1 cellular context compared by ENCODE assay signal in the genomic region with DNA sequence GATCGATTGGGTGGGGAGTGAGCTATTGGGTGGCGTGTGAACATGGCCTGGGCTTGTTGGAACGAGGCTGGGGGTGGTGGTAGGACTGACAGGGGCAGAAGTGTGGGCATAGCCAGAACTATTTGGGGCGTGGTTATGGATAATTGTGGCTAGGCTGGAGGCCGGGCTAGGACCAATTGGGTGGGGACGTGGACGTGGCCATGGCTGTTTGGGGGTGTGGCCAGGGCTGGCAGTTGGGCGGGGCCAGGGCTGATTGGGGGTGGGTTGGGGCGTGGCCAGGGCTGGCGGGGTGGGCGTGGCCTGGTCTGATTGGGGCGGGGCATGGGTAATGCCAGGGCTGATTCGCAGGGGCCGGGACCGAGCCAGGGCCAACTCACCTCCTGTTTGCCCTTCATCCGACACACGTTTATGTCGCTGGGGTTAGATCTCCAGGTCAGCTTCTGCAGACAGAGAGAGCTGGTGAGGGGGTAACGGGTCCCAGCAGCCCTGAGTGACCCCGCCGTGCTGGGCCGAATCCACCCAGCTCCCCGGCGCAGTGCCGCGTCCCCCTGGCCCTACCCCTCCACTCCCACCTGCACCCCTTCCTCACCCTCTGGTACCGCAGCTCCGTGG.
TF ChIP-seq lines count a peak whose summit lies in the region.

No MANE protein-coding gene starts in this region.

TF ChIP-seq in SK-N-SH treated with all-trans-retinoic acid at 6 μM for 48 hours, 23 proteins besides CTCF, POLR2A, EP300 and RAD21 (continued from another document):
- TF ChIP-seq, protein P1, sequence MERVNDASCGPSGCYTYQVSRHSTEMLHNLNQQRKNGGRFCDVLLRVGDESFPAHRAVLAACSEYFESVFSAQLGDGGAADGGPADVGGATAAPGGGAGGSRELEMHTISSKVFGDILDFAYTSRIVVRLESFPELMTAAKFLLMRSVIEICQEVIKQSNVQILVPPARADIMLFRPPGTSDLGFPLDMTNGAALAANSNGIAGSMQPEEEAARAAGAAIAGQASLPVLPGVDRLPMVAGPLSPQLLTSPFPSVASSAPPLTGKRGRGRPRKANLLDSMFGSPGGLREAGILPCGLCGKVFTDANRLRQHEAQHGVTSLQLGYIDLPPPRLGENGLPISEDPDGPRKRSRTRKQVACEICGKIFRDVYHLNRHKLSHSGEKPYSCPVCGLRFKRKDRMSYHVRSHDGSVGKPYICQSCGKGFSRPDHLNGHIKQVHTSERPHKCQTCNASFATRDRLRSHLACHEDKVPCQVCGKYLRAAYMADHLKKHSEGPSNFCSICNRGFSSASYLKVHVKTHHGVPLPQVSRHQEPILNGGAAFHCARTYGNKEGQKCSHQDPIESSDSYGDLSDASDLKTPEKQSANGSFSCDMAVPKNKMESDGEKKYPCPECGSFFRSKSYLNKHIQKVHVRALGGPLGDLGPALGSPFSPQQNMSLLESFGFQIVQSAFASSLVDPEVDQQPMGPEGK (CRISPR knock-in tag; IDR thresholded peaks at IDR 0.05; ENCODE audit: borderline replicate concordance) = no peak
